1 cellular context compared by ENCODE assay signal in the genomic region with DNA sequence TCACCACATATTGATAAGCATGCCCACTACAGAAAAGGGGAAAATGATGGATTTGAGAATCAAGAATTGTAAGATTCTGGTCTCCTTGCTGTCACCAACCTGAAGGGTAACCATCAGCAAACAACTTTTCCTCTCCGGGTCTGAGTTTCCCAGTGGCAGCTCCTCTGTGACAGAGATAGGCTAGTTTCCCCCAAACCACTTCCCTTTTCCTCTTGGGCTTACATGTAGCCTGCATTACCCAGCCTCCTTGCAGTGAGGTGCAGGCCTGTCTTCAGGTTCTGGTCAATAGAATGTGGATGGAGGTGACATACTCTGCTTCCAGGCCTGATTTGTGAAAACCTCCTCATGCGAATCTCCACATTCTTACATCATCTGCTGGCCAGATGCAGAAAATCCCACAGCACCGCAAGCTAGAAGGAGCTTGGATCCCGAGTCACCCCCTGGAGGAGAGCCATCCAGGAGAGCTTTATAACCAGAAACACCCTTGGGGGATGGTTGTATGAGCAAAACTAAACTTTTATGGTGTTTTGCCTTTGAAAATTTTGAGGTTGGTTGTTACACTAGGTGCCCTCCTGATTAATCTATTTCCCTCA.
TF ChIP-seq lines count a peak whose summit lies in the region.

No MANE protein-coding gene starts in this region.

TF ChIP-seq in IMR-90, 13 proteins besides CTCF, POLR2A, EP300 and RAD21 (continued from another document):
- TF ChIP-seq, protein P1, sequence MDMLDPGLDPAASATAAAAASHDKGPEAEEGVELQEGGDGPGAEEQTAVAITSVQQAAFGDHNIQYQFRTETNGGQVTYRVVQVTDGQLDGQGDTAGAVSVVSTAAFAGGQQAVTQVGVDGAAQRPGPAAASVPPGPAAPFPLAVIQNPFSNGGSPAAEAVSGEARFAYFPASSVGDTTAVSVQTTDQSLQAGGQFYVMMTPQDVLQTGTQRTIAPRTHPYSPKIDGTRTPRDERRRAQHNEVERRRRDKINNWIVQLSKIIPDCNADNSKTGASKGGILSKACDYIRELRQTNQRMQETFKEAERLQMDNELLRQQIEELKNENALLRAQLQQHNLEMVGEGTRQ (IDR thresholded peaks at IDR 0.05; ENCODE audit: low read depth, low read length), result no peak
